29 cellular contexts compared by ENCODE assay signal in genomic region chr3:150133293-150133692, GRCh38.
"Had no signal": no experiment of that assay in that cellular context is flagged by ENCODE, and none has a peak within 500 bp of the region (broad histone marks: within the 10 kb centered on the region; RNA-seq: fewer than 3 reads in every experiment).

No MANE protein-coding gene starts in this region.

- H3K27me3 Mint-ChIP-seq: brain had no signal

- DNase-seq: activated CD4-positive, alpha-beta T cell treated with anti-CD3 and anti-CD28 coated beads for 4 hours; activated CD4-positive, alpha-beta T cell treated with anti-CD3 and anti-CD28 coated beads, Interleukin-2, amount 50 U/mL, for 4 hours; activated effector memory CD4-positive, alpha-beta T cell treated with Interleukin-2 at 50 U/mL for 16 hours; activated naive CD4-positive, alpha-beta T cell treated with Interleukin-2 at 50 U/mL for 16 hours; activated T-cell treated with anti-CD3 and anti-CD28 coated beads for 4 hours; adrenal gland; aorta; cerebellar nuclear complex; colonic mucosa; effector CD8-positive, alpha-beta T cell; foreskin keratinocyte; left ventricle myocardium inferior; mesendoderm; natural killer cell; occipital lobe; psoas muscle; right cardiac atrium; stimulated activated CD4-positive, alpha-beta T cell treated with anti-CD3 and anti-CD28 coated beads, Interleukin-4, amount 100 ng/mL, for 1 hour; stimulated activated naive CD8-positive, alpha-beta T cell treated with anti-CD3 and anti-CD28 coated beads, Interleukin-15, Interleukin-2, amounts not matched to agents 100 U/mL and 50 U/mL, for 24 hours; uterus had no signal

- H3K4me1 Mint-ChIP-seq: natural killer cell had no signal

- H3K9ac ChIP-seq: neural progenitor cell, parathyroid adenoma had no signal

- H3K4me2 ChIP-seq: neural progenitor cell had no signal

- H3K9me3 ChIP-seq: adrenal gland, colonic mucosa, left ventricle myocardium inferior, psoas muscle, thoracic aorta, uterus had no signal

- H3K27ac Mint-ChIP-seq: activated naive CD8-positive, alpha-beta T cell; brain; natural killer cell; neural progenitor cell; T-helper 2 cell treated with Interferon-gamma antibody and Interleukin-4, amounts not matched to agents 5 μg/mL and 100 μg/mL, for 36 hours; type B pancreatic cell had no signal

- H3K4me3 Mint-ChIP-seq: activated naive CD8-positive, alpha-beta T cell; brain; natural killer cell; neural progenitor cell; T-helper 2 cell treated with Interferon-gamma antibody and Interleukin-4, amounts not matched to agents 5 μg/mL and 100 μg/mL, for 36 hours; type B pancreatic cell had no signal

- H3K36me3 ChIP-seq: adrenal gland, cardiac muscle cell, colonic mucosa, left ventricle myocardium inferior, neural progenitor cell, thoracic aorta, uterus had no signal

- H3K79me2 ChIP-seq: parathyroid adenoma had no signal

- H3K27ac ChIP-seq: adrenal gland, cardiac muscle cell, colonic mucosa, foreskin keratinocyte, left ventricle myocardium inferior, neural progenitor cell, parathyroid adenoma, psoas muscle, thoracic aorta, uterus had no signal

- H3K4me1 ChIP-seq: adrenal gland, colonic mucosa, foreskin keratinocyte, left ventricle myocardium inferior, parathyroid adenoma, psoas muscle, uterus had no signal

- H3K4me3 ChIP-seq: adrenal gland, cardiac muscle cell, colonic mucosa, left ventricle myocardium inferior, lung, neural progenitor cell, psoas muscle, thoracic aorta, uterus had no signal

- H3K27me3 ChIP-seq: adrenal gland, cardiac muscle cell, colonic mucosa, foreskin keratinocyte, neural progenitor cell, uterus had no signal

- ATAC-seq: foreskin keratinocyte; natural killer cell; psoas muscle; right cardiac atrium; stimulated activated naive CD8-positive, alpha-beta T cell treated with anti-CD3 and anti-CD28 coated beads, Interleukin-15, Interleukin-2, amounts not matched to agents 100 U/mL and 50 U/mL, for 24 hours had no signal

- H3K36me3 Mint-ChIP-seq: activated naive CD8-positive, alpha-beta T cell; brain; natural killer cell; type B pancreatic cell had no signal

- H2AFZ ChIP-seq: parathyroid adenoma had no signal

- H3K9me3 Mint-ChIP-seq: brain; natural killer cell; T-helper 2 cell treated with Interferon-gamma antibody and Interleukin-4, amounts not matched to agents 5 μg/mL and 100 μg/mL, for 36 hours; type B pancreatic cell had no signal
